15 cellular contexts compared by ENCODE assay signal in the genomic region with DNA sequence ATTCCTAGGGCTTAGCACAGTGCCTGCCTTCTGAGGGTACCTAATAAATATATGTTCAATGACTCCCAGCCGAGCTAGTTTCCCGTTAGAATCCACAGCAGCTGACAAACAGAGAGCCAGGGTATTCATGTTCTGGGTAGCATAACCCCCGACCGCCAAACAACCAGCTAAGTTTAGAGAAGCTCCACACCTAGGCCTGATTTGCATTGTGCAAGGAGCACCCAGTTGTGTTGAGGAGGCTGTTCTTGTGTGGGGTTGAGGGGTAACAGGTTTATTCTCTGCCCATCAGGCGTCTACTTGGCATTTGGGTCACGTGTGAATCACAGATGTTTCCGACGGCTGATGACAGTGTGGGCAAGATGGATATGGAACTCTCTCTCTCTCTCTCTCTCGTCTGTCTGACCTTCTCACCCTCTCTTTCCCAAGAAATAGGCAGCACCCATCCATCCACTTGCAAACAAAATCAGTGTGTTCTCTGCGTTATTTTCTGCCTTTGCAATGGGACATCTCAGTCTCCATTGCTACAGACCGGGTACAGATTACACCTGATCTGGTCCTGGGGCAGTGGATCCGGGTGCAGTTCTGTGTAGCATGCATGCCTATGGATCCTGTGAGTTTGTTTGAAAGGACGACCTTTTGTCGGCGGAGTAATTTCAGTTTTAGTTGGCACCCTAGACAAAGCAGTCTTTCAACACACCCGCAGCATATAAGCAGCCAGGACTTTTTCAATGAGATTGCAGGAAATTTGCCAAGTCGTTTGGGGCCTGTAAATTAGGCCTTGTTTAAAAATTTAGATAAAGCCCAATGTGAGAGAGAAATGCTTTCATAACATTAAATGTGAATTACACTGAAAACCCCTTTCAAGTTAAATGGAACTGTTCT. TPM values are rescaled to one million over a fixed set of nuclear protein-coding genes. Genes with fewer than 3 reads are reported as not detected.
DNase-seq lines count a peak whose midpoint lies in the region; ATAC-seq, FAIRE-seq and TF ChIP-seq lines count a peak whose summit lies in the region.
"Had no signal": no experiment of that assay in that cellular context is flagged by ENCODE, and none has a peak within 500 bp of the region (broad histone marks: within the 10 kb centered on the region; RNA-seq: fewer than 3 reads in every experiment).

No MANE protein-coding gene starts in this region.

- H3K79me2 ChIP-seq in keratinocyte (ENCODE audit: control insufficient read depth, insufficient read depth, low read length) (no peaks in the 10 kb centered on the region), trophoblast cell (ENCODE audit: control insufficient read depth, insufficient read depth, low read length, poor library complexity) (no peaks in the 10 kb centered on the region)

- peak overlapping the region; percentile 51 for H2BK12ac ChIP-seq in trophoblast cell (ENCODE audit: low read length)

- no peak overlapping the region for H3K4me3 ChIP-seq in ectodermal cell (ENCODE audit: insufficient read depth, low read depth, low read length)
- H3K4me3 ChIP-seq in keratinocyte (ENCODE audit: control insufficient read depth in 2 of 3, extremely low read depth in 1 of 3, insufficient read depth in 2 of 3, low read depth in 1 of 3, low read length in 3 of 3), result no peak overlapping the region
- no peak overlapping the region for H3K4me3 ChIP-seq in trophoblast cell (ENCODE audit: low read depth, low read length)
- H3K4me3 ChIP-seq in tibial artery, result no peak overlapping the region
- H3K4me3 ChIP-seq: heart right ventricle, thyroid gland had no signal

- H3K9ac ChIP-seq in keratinocyte (ENCODE audit: control insufficient read depth, extremely low read depth, insufficient read depth, low read length), result no peak overlapping the region
- no peak overlapping the region for H3K9ac ChIP-seq in trophoblast cell (ENCODE audit: low read length)

- peak; percentile 63 for DNase-seq in NCI-H1048 (lab: John Stamatoyannopoulos, UW)
- DNase-seq in keratinocyte (ENCODE audit: low read depth, low spot score), result no peak
- DNase-seq in trophoblast cell, result no peak
- DNase-seq in tibial artery, result no peak
- DNase-seq: activated CD4-positive, alpha-beta memory T cell treated with anti-CD3 and anti-CD28 coated beads, Interleukin-2, amount 10 ng/mL, durations not matched to agents 7 days and 5 days; DMS53; HCEC 1CT; NCI-H1930; NCI-H774; thyroid gland had no signal

- H3K4me1 ChIP-seq in ectodermal cell (ENCODE audit: control insufficient read depth, insufficient read depth, low read length) (peaks cover 29% of the 10 kb centered on the region), keratinocyte (ENCODE audit: control insufficient read depth, extremely low read depth, insufficient read depth, low read length) (peaks cover 6% of the 10 kb centered on the region), trophoblast cell (ENCODE audit: control insufficient read depth in 1 of 2, insufficient read depth in 2 of 2, low read length in 2 of 2) (peaks cover 11 to 14% of the 10 kb centered on the region in 2 experiments), tibial artery (peaks cover 0 to 6% (median 0%) of the 10 kb centered on the region in 4 donors)

- intact Hi-C loops in tibial artery (cut with DNase I; ENCODE audit: low total_unique reads), result no loop called here

- H2AFZ ChIP-seq in keratinocyte (ENCODE audit: control insufficient read depth, low read length) (peak overlapping the region; percentile 36), trophoblast cell (ENCODE audit: insufficient read depth, low read length, poor library complexity) (no peak overlapping the region)

- H3K79me1 ChIP-seq in trophoblast cell (ENCODE audit: low read length), result peaks cover 10% of the 10 kb centered on the region

- no peak overlapping the region for H4K8ac ChIP-seq in trophoblast cell (ENCODE audit: low read depth, low read length)

- no peak overlapping the region for H2BK120ac ChIP-seq in trophoblast cell (ENCODE audit: insufficient read depth, low read length, poor library complexity)

- no peak overlapping the region for H3K23ac ChIP-seq in trophoblast cell (ENCODE audit: low read length)

- no peaks in the 10 kb centered on the region for H3K9me1 ChIP-seq in keratinocyte (ENCODE audit: control insufficient read depth, extremely low read depth, insufficient read depth, low read length)

- H3K27ac ChIP-seq in ectodermal cell (ENCODE audit: insufficient read depth, low read depth, low read length, poor library complexity, severe bottlenecking) (peak overlapping the region; percentile 56), keratinocyte (ENCODE audit: control insufficient read depth, insufficient read depth, low read length) (no peak overlapping the region), trophoblast cell (ENCODE audit: low read depth, low read length) (peak overlapping the region; percentile 22), tibial artery (no peak overlapping the region)
- H3K27ac ChIP-seq: thyroid gland had no signal

- H3K14ac ChIP-seq in trophoblast cell (ENCODE audit: low read length), result no peak overlapping the region

- H3K4me2 ChIP-seq in keratinocyte (ENCODE audit: control insufficient read depth, extremely low read depth, insufficient read depth, low read depth, low read length), result peak overlapping the region; percentile 24
- H3K4me2 ChIP-seq in trophoblast cell (ENCODE audit: low read length), result no peak overlapping the region

- peak overlapping the region; percentile 36 for H3K18ac ChIP-seq in trophoblast cell (ENCODE audit: low read length)

- dilution Hi-C loops in keratinocyte (cut with MboI; ENCODE audit: extremely low pct_ligation_motif_present, low sequenced_read_pairs), result no loop called here

- H3K36me3 ChIP-seq in ectodermal cell (ENCODE audit: control insufficient read depth, insufficient read depth, low read length) (no peaks in the 10 kb centered on the region), keratinocyte (ENCODE audit: control insufficient read depth in 2 of 2, extremely low read depth in 1 of 2, insufficient read depth in 2 of 2, low read length in 2 of 2) (no peaks in the 10 kb centered on the region), trophoblast cell (ENCODE audit: control insufficient read depth in 1 of 2, insufficient read depth in 2 of 2, low read length in 2 of 2) (no peaks in the 10 kb centered on the region), tibial artery (no peaks in the 10 kb centered on the region)
- H3K36me3 ChIP-seq: heart right ventricle, thyroid gland had no signal

- no peak for FAIRE-seq in keratinocyte (lab: Jason Lieb, UNC)

- H2AK5ac ChIP-seq in trophoblast cell (ENCODE audit: low read length), result peak overlapping the region; percentile 11

- no peak for ATAC-seq in GM21529 (IDR thresholded peaks at IDR 0.05; ENCODE audit: unreplicated experiment)
- no peak for ATAC-seq in HG03432 (IDR thresholded peaks at IDR 0.05; ENCODE audit: unreplicated experiment)
- no peak for ATAC-seq in GM18858 (IDR thresholded peaks at IDR 0.05; ENCODE audit: unreplicated experiment)

- no peaks in the 10 kb centered on the region for H4K20me1 ChIP-seq in keratinocyte (ENCODE audit: control insufficient read depth, extremely low read depth, insufficient read depth, low read length)

- 84 to 85% methylated on average over 17 of the region's 17 CpGs for WGBS in ectodermal cell, 2 experiments
- WGBS in trophoblast cell (ENCODE audit: extremely low coverage, insufficient coverage, insufficient read length), result no CpG with 5 or more reads among the region's 17 CpGs

- no peak overlapping the region for H4K12ac ChIP-seq in trophoblast cell (ENCODE audit: low read depth, low read length)

- H3K9me3 ChIP-seq in ectodermal cell (ENCODE audit: control insufficient read depth, low read length) (no peaks in the 10 kb centered on the region), keratinocyte (ENCODE audit: control insufficient read depth, low read depth, low read length) (no peaks in the 10 kb centered on the region), trophoblast cell (ENCODE audit: insufficient read depth, low read depth, low read length) (no peaks in the 10 kb centered on the region), tibial artery (no peaks in the 10 kb centered on the region)
- H3K9me3 ChIP-seq: thyroid gland had no signal

- H3K27me3 ChIP-seq in ectodermal cell (ENCODE audit: control insufficient read depth, insufficient read depth, low read length, poor library complexity, severe bottlenecking) (no peaks in the 10 kb centered on the region), keratinocyte (ENCODE audit: control insufficient read depth, extremely low read depth, insufficient read depth, low read length) (peaks cover 4% of the 10 kb centered on the region), trophoblast cell (ENCODE audit: insufficient read depth, low read length) (no peaks in the 10 kb centered on the region), tibial artery (peaks cover 0 to 6% of the 10 kb centered on the region in 2 donors)
- H3K27me3 ChIP-seq: thyroid gland had no signal

- TF ChIP-seq CTCF in keratinocyte (optimal IDR thresholded peaks at IDR 0.05 in 1 of 3, IDR thresholded peaks at IDR 0.05 in 1 of 3, conservative IDR thresholded peaks at IDR 0.05 in 1 of 3; ENCODE audit: extremely low read depth in 1 of 3, insufficient read depth in 2 of 3, low read length in 3 of 3), result no peak
- TF ChIP-seq CTCF in tibial artery (IDR thresholded peaks at IDR 0.05), result no peak

- no peak overlapping the region for H2BK5ac ChIP-seq in trophoblast cell (ENCODE audit: low read depth, low read length, poor library complexity)

- no peak overlapping the region for H3K4ac ChIP-seq in trophoblast cell (ENCODE audit: low read depth, low read length)

- peak overlapping the region; percentile 22 for H4K91ac ChIP-seq in trophoblast cell (ENCODE audit: low read depth, low read length)

RNA-seq across cellular contexts. Expression of gene KAZN, which starts 29.4 kb away (rescaled TPM):
- 16.8 TPM for polyA plus RNA-seq in ectodermal cell (2013, experiment 1 of 4)
- 14.1 TPM for polyA plus RNA-seq in ectodermal cell (2013, experiment 2 of 4)
- polyA plus RNA-seq in ectodermal cell (2013, experiment 3 of 4), result 12.3 TPM
- polyA plus RNA-seq in ectodermal cell (2013, experiment 4 of 4), result 14.8 TPM
- 4.2 to 5.9 TPM (median 5.8 TPM) in 3 replicates for polyA plus RNA-seq in keratinocyte
- 7.5 TPM for polyA plus RNA-seq in keratinocyte (2011; ENCODE audit: low read depth)
- 7.2 and 8.9 TPM in 2 replicates for polyA plus RNA-seq in keratinocyte (2011; cell fraction: cytosol; rRNA removed)
- 14.4 and 17.4 TPM in 2 replicates for polyA plus RNA-seq in keratinocyte (2011; cell fraction: nucleus; rRNA removed)
- 11.8 and 15.5 TPM in 2 replicates for polyA plus RNA-seq in keratinocyte (2012; ENCODE audit: low replicate concordance)
- polyA minus RNA-seq in keratinocyte, result 5.3 to 7.0 TPM (median 6.8 TPM) in 3 replicates
- polyA minus RNA-seq in keratinocyte (2011; cell fraction: cytosol; rRNA and poly(A)+ RNA removed), result 9.4 TPM
- polyA minus RNA-seq in keratinocyte (2011; cell fraction: nucleus; rRNA and poly(A)+ RNA removed), result 6.6 and 10.1 TPM in 2 replicates
- 25.4 and 25.6 TPM in 2 replicates for polyA plus RNA-seq in trophoblast cell (2013)

Comparison
In these comparisons a context has a peak if more than half of its experiments do, and no peak if none do; other contexts are left out.
1. H3K27ac ChIP-seq: peak in ectodermal cell (single experiment) and trophoblast cell (single experiment); none in keratinocyte (single experiment) and tibial artery (0 of 2).